Comparison of ENCODE assay signal across 23 cellular contexts in genomic region chr17:76407509-76407908, GRCh38. TPM values are rescaled to one million over a fixed set of nuclear protein-coding genes. Genes with fewer than 3 reads are reported as not detected.
DNase-seq lines count a peak whose midpoint lies in the region; ATAC-seq and TF ChIP-seq lines count a peak whose summit lies in the region.
"Had no signal": no experiment of that assay in that cellular context is flagged by ENCODE, and none has a peak within 500 bp of the region (broad histone marks: within the 10 kb centered on the region; RNA-seq: fewer than 3 reads in every experiment).

No MANE protein-coding gene starts in this region.

- no peak overlapping the region for H3K56ac ChIP-seq in mesendoderm (ENCODE audit: low read length)

- no peak overlapping the region for H3K4ac ChIP-seq in mesendoderm (ENCODE audit: low read depth, low read length)

- WGBS in mesendoderm (ENCODE audit: extremely low coverage, insufficient coverage, low lambda C conversion rate) = no CpG with 5 or more reads among the region's 4 CpGs

- H4K5ac ChIP-seq in mesendoderm (ENCODE audit: low read length) = no peak overlapping the region

- H3K27me3 ChIP-seq in BLaER1 (no peaks in the 10 kb centered on the region), GM23338 (ENCODE audit: insufficient read depth) (no peaks in the 10 kb centered on the region), mesendoderm (ENCODE audit: insufficient read depth, low read length, poor library complexity) (no peaks in the 10 kb centered on the region)
- H3K27me3 ChIP-seq: MG63, Peyer's patch had no signal

- peaks cover 42% of the 10 kb centered on the region for H3K36me3 Mint-ChIP-seq in GM23338 (ENCODE audit: low read depth)
- peaks cover 13% of the 10 kb centered on the region for H3K36me3 Mint-ChIP-seq in T-helper 17 cell (ENCODE audit: low read depth)

- no peak overlapping the region for H2BK120ac ChIP-seq in mesendoderm (ENCODE audit: low read depth, low read length)

- no peaks in the 10 kb centered on the region for H3K9me2 ChIP-seq in GM23338 (ENCODE audit: insufficient read depth)

- DNase-seq in GM23338 (ENCODE audit: low spot score) (no peak), T-helper 17 cell (no peak), myocyte (ENCODE audit: low read depth) (peak; percentile 35), DMS79 (lab: John Stamatoyannopoulos, UW) (no peak), mesendoderm (no peak), NCI-H69 (lab: John Stamatoyannopoulos, UW) (no peak)
- DNase-seq: DMS53; EL; GF-D8; H9; MG63; NCI-H1092; NCI-H1436 treated with DMSO at 0.1 percent for 48 hours; NCI-H1930; NCI-H774; NK-92 treated with Interleukin-12 subunit alpha and Interleukin-12 subunit beta, amount 100 ng/mL, for 24 hours; SHP77 had no signal

- H3K27ac ChIP-seq in BLaER1 (no peak overlapping the region), GM23338 (ENCODE audit: low read depth) (no peak overlapping the region), mesendoderm (ENCODE audit: low read depth, low read length) (no peak overlapping the region)
- H3K27ac ChIP-seq: C4-2B, Peyer's patch had no signal

- no peak overlapping the region for H2BK5ac ChIP-seq in mesendoderm (ENCODE audit: low read length)

- H3K27ac Mint-ChIP-seq in GM23338 = peak overlapping the region; percentile 68; the same call in 1 of the 2 replicates
- H3K27ac Mint-ChIP-seq in T-helper 17 cell = peak overlapping the region; percentile 74

- H3K4me2 ChIP-seq in BLaER1 (peak overlapping the region; percentile 75), GM23338 (no peak overlapping the region), mesendoderm (ENCODE audit: low read length) (no peak overlapping the region)

- ATAC-seq in GM23338 = no peak
- no peak for ATAC-seq in T-helper 17 cell
- no peak for ATAC-seq in GM18520 (IDR thresholded peaks at IDR 0.05; ENCODE audit: unreplicated experiment)

- H4K8ac ChIP-seq in mesendoderm (ENCODE audit: low read depth, low read length) = no peak overlapping the region

- H3K36me3 ChIP-seq in BLaER1 (peaks cover 59% of the 10 kb centered on the region), GM23338 (ENCODE audit: insufficient read depth) (peaks cover 22% of the 10 kb centered on the region), mesendoderm (ENCODE audit: control insufficient read depth, insufficient read depth, low read length) (peaks cover 7% of the 10 kb centered on the region)

- H3K4me3 ChIP-seq in BLaER1 (no peak overlapping the region), GM23338 (no peak overlapping the region), mesendoderm (ENCODE audit: low read length) (no peak overlapping the region)
- H3K4me3 ChIP-seq: MG63, Peyer's patch had no signal

- no peak overlapping the region for H2BK15ac ChIP-seq in mesendoderm (replicated peaks; ENCODE audit: low read depth)

- peaks cover 20% of the 10 kb centered on the region for H3K4me1 Mint-ChIP-seq in GM23338
- H3K4me1 Mint-ChIP-seq in T-helper 17 cell = peaks cover 15% of the 10 kb centered on the region

- H3K4me3 Mint-ChIP-seq in GM23338 (no peak overlapping the region; the same call in 2 of the 3 replicates), T-helper 17 cell (no peak overlapping the region)
- H3K4me3 Mint-ChIP-seq: H9 had no signal

- no peaks in the 10 kb centered on the region; the same call in 2 of the 3 replicates for H3K9me3 Mint-ChIP-seq in GM23338
- H3K9me3 Mint-ChIP-seq: H9 had no signal

- no peak for TF ChIP-seq CTCF in GM23338 (conservative IDR thresholded peaks at IDR 0.05; ENCODE audit: low read depth in 2 of 2)

- H3K9ac ChIP-seq in BLaER1 = peak overlapping the region; percentile 23; the same call in 1 of the 2 replicates
- no peak overlapping the region for H3K9ac ChIP-seq in mesendoderm (ENCODE audit: low read length)

- H3K9me3 ChIP-seq in BLaER1 (no peaks in the 10 kb centered on the region), T-helper 17 cell (ENCODE audit: control insufficient read depth, low read length, poor library complexity, severe bottlenecking) (no peaks in the 10 kb centered on the region)
- H3K9me3 ChIP-seq: MG63, Peyer's patch had no signal

- H3K27me3 Mint-ChIP-seq in GM23338 (ENCODE audit: insufficient read depth, low read depth, poor library complexity) (peaks cover 9% of the 10 kb centered on the region), T-helper 17 cell (no peaks in the 10 kb centered on the region)

- no peak overlapping the region for H3K23ac ChIP-seq in mesendoderm (ENCODE audit: low read length)

- no peak overlapping the region for H2AK5ac ChIP-seq in mesendoderm (ENCODE audit: low read length)

- no peak overlapping the region for H2AFZ ChIP-seq in GM23338

- peaks cover 4% of the 10 kb centered on the region; the same call in 1 of the 2 replicates for H3F3A ChIP-seq in GM23338 (replicated peaks; ENCODE audit: low read depth)

- peaks cover 98% of the 10 kb centered on the region for H4K20me1 ChIP-seq in BLaER1
- H4K20me1 ChIP-seq in GM23338 (replicated peaks; ENCODE audit: insufficient read depth) = peaks cover 21% of the 10 kb centered on the region

- H3K18ac ChIP-seq in mesendoderm (ENCODE audit: low read length) = no peak overlapping the region

- H3K4me1 ChIP-seq in BLaER1 = peaks cover 55% of the 10 kb centered on the region
- H3K4me1 ChIP-seq in GM23338 (ENCODE audit: insufficient read depth) = no peaks in the 10 kb centered on the region
- H3K4me1 ChIP-seq in mesendoderm (ENCODE audit: control insufficient read depth, low read depth, low read length) = no peaks in the 10 kb centered on the region

- peaks cover 66% of the 10 kb centered on the region for H3K79me2 ChIP-seq in GM23338 (replicated peaks; ENCODE audit: insufficient read depth)
- peaks cover 18% of the 10 kb centered on the region for H3K79me2 ChIP-seq in mesendoderm (ENCODE audit: control insufficient read depth, insufficient read depth, low read length)

- H3K79me1 ChIP-seq in mesendoderm (ENCODE audit: low read length) = peaks cover 18% of the 10 kb centered on the region

TF ChIP-seq in GM23338, 12 proteins besides CTCF, POLR2A, EP300 and RAD21 (continues in another document):
- no peak for TF ChIP-seq JUNB (IDR thresholded peaks at IDR 0.05; ENCODE audit: unreplicated experiment)
- no peak for TF ChIP-seq STAT1 (IDR thresholded peaks at IDR 0.05; ENCODE audit: unreplicated experiment)
- TF ChIP-seq CREB1 (CRISPR knock-in tag; IDR thresholded peaks at IDR 0.05; ENCODE audit: low read depth) = no peak
- no peak for TF ChIP-seq ETS1 (IDR thresholded peaks at IDR 0.05)
- TF ChIP-seq EZH2phosphoT487 (IDR thresholded peaks at IDR 0.05; ENCODE audit: unreplicated experiment) = no peak
- TF ChIP-seq ZNF331 (CRISPR knock-in tag; IDR thresholded peaks at IDR 0.05; ENCODE audit: low read depth) = no peak
- no peak for TF ChIP-seq ZNF114 (CRISPR knock-in tag; IDR thresholded peaks at IDR 0.05)

RNA-seq across cellular contexts. Expression of gene SPHK1, which starts 23.1 kb away (rescaled TPM):
- 3.2 and 7.4 TPM in 2 replicates for total RNA-seq in GM23338 (2014; rRNA removed; shearing (Covaris generic))
- 0.63 and 1.3 TPM in 2 replicates for polyA plus RNA-seq in GM23338 (2016; fragmentation: Nextera tagmentation; extraction: Ambion mirVana)
- total RNA-seq in T-helper 17 cell (1 to 10 TPM; 2.4 to 6.0 TPM), myocyte (9.0 and 11.1 TPM in 2 replicates)
- 22.2 TPM for polyA plus RNA-seq in myocyte (2012)
- polyA plus RNA-seq in mesendoderm (2013, experiment 1 of 2) = 0.44 TPM
- 0.35 TPM for polyA plus RNA-seq in mesendoderm (2013, experiment 2 of 2)

RNA-seq across cellular contexts. Expression of gene UBE2O, which starts 45.4 kb away (rescaled TPM):
- 73.7 and 79.4 TPM in 2 replicates for total RNA-seq in GM23338 (2014; rRNA removed; shearing (Covaris generic))
- 30.4 and 30.9 TPM in 2 replicates for polyA plus RNA-seq in GM23338 (2016; fragmentation: Nextera tagmentation; extraction: Ambion mirVana)
- 10 to 100 TPM; 29.1 to 38.9 TPM for total RNA-seq in T-helper 17 cell
- total RNA-seq in myocyte = 12.7 and 21.1 TPM in 2 replicates
- polyA plus RNA-seq in myocyte (2012) = 16.9 TPM
- 21.4 TPM for polyA plus RNA-seq in mesendoderm (2013, experiment 1 of 2)
- polyA plus RNA-seq in mesendoderm (2013, experiment 2 of 2) = 21.3 TPM

RNA-seq across cellular contexts. Expression of gene PRPSAP1, which starts 53.8 kb away (rescaled TPM):
- total RNA-seq in GM23338 (2014; rRNA removed; shearing (Covaris generic)) = 47.9 and 58.8 TPM in 2 replicates
- polyA plus RNA-seq in GM23338 (2016; fragmentation: Nextera tagmentation; extraction: Ambion mirVana) = 31.5 and 39.5 TPM in 2 replicates
- 10 to 100 TPM; 19.4 to 22.1 TPM for total RNA-seq in T-helper 17 cell
- 37.4 and 58.5 TPM in 2 replicates for total RNA-seq in myocyte
- 52.9 TPM for polyA plus RNA-seq in myocyte (2012)
- 23.1 TPM for polyA plus RNA-seq in mesendoderm (2013, experiment 1 of 2)
- 22.2 TPM for polyA plus RNA-seq in mesendoderm (2013, experiment 2 of 2)

RNA-seq across cellular contexts. Expression of gene AANAT, which starts 59.9 kb away (rescaled TPM):
- 0.28 and 1.3 TPM in 2 replicates for total RNA-seq in GM23338 (2014; rRNA removed; shearing (Covaris generic))
- polyA plus RNA-seq in GM23338 (2016; fragmentation: Nextera tagmentation; extraction: Ambion mirVana) = 0.73 and 1.0 TPM in 2 replicates
- not detected for total RNA-seq in T-helper 17 cell
- total RNA-seq in myocyte = not detected in 2 replicates
- 0.08 TPM for polyA plus RNA-seq in myocyte (2012)
- polyA plus RNA-seq in mesendoderm (2013, experiment 1 of 2) = 0.15 TPM
- polyA plus RNA-seq in mesendoderm (2013, experiment 2 of 2) = 0.14 TPM
- total RNA-seq: LHCN-M2, NCI-H460, Peyer's patch had no signal
